ENCODE assay signal across 4 cellular contexts in the genomic region with DNA sequence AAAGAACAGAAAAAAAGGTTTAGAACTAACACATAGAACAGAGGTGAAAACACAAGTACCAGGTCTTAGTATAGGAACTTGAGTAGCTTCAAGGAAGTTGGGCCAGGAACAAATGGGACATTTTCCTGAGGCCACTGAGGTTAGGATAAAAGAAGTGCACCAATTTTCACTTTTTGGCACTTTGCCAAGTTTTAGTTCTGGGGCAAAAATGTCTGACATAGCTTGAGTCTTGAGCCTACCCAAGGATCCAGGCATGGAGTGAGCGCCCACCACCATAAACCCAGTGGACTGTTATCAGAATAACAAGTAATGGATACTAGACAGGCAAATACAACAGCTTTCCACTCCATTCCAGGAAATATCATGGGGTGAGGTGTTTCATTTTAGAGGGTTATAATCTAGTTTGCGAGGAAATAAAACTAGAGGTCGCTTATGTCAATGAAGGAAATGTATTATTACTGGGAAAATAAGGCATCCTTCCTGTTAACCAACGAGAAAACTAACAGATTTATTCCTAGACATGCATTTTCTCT.
TF ChIP-seq lines count a peak whose summit lies in the region.

No MANE protein-coding gene starts in this region.

TF ChIP-seq in HCT116, 20 proteins besides CTCF, POLR2A, EP300 and RAD21:
- no peak for TF ChIP-seq EZH2 (IDR thresholded peaks at IDR 0.05)
- TF ChIP-seq POLR2AphosphoS5 (IDR thresholded peaks at IDR 0.05; ENCODE audit: low read depth, low read length), result peak; percentile 51

TF ChIP-seq in IMR-90, 13 proteins besides CTCF, POLR2A, EP300 and RAD21:
- TF ChIP-seq RFX5 (IDR thresholded peaks at IDR 0.05; ENCODE audit: low read depth, low read length) (no peak), RCOR1 (IDR thresholded peaks at IDR 0.05; ENCODE audit: insufficient replicate concordance, low read length) (no peak), BHLHE40 (IDR thresholded peaks at IDR 0.05; ENCODE audit: low read depth, low read length) (no peak), MXI1 (IDR thresholded peaks at IDR 0.05; ENCODE audit: borderline replicate concordance, low read depth, low read length) (no peak), SMC3 (IDR thresholded peaks at IDR 0.05; ENCODE audit: low read depth, low read length) (no peak), CHD1 (IDR thresholded peaks at IDR 0.05; ENCODE audit: low read depth, low read length) (no peak), MAZ (IDR thresholded peaks at IDR 0.05; ENCODE audit: borderline replicate concordance, low read depth, low read length) (no peak), CEBPB (IDR thresholded peaks at IDR 0.05; ENCODE audit: low read depth, low read length) (no peak)
- TF ChIP-seq, protein P1, sequence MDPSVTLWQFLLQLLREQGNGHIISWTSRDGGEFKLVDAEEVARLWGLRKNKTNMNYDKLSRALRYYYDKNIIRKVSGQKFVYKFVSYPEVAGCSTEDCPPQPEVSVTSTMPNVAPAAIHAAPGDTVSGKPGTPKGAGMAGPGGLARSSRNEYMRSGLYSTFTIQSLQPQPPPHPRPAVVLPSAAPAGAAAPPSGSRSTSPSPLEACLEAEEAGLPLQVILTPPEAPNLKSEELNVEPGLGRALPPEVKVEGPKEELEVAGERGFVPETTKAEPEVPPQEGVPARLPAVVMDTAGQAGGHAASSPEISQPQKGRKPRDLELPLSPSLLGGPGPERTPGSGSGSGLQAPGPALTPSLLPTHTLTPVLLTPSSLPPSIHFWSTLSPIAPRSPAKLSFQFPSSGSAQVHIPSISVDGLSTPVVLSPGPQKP (IDR thresholded peaks at IDR 0.05; ENCODE audit: borderline replicate concordance, low read depth, low read length), result no peak
- TF ChIP-seq, protein P2, sequence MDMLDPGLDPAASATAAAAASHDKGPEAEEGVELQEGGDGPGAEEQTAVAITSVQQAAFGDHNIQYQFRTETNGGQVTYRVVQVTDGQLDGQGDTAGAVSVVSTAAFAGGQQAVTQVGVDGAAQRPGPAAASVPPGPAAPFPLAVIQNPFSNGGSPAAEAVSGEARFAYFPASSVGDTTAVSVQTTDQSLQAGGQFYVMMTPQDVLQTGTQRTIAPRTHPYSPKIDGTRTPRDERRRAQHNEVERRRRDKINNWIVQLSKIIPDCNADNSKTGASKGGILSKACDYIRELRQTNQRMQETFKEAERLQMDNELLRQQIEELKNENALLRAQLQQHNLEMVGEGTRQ (IDR thresholded peaks at IDR 0.05; ENCODE audit: low read depth, low read length), result no peak

TF ChIP-seq in GM12878, 131 proteins besides CTCF, POLR2A, EP300 and RAD21:
- TF ChIP-seq, protein P3, sequence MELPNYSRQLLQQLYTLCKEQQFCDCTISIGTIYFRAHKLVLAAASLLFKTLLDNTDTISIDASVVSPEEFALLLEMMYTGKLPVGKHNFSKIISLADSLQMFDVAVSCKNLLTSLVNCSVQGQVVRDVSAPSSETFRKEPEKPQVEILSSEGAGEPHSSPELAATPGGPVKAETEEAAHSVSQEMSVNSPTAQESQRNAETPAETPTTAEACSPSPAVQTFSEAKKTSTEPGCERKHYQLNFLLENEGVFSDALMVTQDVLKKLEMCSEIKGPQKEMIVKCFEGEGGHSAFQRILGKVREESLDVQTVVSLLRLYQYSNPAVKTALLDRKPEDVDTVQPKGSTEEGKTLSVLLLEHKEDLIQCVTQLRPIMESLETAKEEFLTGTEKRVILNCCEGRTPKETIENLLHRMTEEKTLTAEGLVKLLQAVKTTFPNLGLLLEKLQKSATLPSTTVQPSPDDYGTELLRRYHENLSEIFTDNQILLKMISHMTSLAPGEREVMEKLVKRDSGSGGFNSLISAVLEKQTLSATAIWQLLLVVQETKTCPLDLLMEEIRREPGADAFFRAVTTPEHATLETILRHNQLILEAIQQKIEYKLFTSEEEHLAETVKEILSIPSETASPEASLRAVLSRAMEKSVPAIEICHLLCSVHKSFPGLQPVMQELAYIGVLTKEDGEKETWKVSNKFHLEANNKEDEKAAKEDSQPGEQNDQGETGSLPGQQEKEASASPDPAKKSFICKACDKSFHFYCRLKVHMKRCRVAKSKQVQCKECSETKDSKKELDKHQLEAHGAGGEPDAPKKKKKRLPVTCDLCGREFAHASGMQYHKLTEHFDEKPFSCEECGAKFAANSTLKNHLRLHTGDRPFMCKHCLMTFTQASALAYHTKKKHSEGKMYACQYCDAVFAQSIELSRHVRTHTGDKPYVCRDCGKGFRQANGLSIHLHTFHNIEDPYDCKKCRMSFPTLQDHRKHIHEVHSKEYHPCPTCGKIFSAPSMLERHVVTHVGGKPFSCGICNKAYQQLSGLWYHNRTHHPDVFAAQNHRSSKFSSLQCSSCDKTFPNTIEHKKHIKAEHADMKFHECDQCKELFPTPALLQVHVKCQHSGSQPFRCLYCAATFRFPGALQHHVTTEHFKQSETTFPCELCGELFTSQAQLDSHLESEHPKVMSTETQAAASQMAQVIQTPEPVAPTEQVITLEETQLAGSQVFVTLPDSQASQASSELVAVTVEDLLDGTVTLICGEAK (IDR thresholded peaks at IDR 0.05; ENCODE audit: borderline replicate concordance), result no peak
- TF ChIP-seq HCFC1 (IDR thresholded peaks at IDR 0.05; ENCODE audit: low read length) (no peak), CHD4 (IDR thresholded peaks at IDR 0.05) (no peak), ZNF622 (IDR thresholded peaks at IDR 0.05) (no peak), NBN (IDR thresholded peaks at IDR 0.05) (no peak), USF1 (IDR thresholded peaks at IDR 0.05; ENCODE audit: borderline replicate concordance, extremely low read length, insufficient read depth, low read depth, low read length) (no peak), ZNF217 (IDR thresholded peaks at IDR 0.05) (no peak), IRF4 (IDR thresholded peaks at IDR 0.05; ENCODE audit: low read depth, low read length) (no peak), SMAD1 (IDR thresholded peaks at IDR 0.05; ENCODE audit: low read depth, partially characterized antibody) (peak; percentile 72)

TF ChIP-seq in WTC11, 78 proteins besides CTCF, POLR2A, EP300 and RAD21:
- TF ChIP-seq NFE2L1 (CRISPR knock-in tag; IDR thresholded peaks at IDR 0.05) (no peak), ETV6 (CRISPR knock-in tag; IDR thresholded peaks at IDR 0.05) (no peak), ZNF219 (CRISPR knock-in tag; IDR thresholded peaks at IDR 0.05; ENCODE audit: borderline replicate concordance) (no peak), IRF2 (CRISPR knock-in tag; IDR thresholded peaks at IDR 0.05; ENCODE audit: borderline replicate concordance, low read depth) (no peak), FOXP4 (CRISPR knock-in tag; IDR thresholded peaks at IDR 0.05) (no peak), SMAD3 (CRISPR knock-in tag; IDR thresholded peaks at IDR 0.05; ENCODE audit: borderline replicate concordance) (no peak)
TF ChIP-seq in WTC11: peak in this region for 0.
